1 cellular context compared by ENCODE assay signal in the genomic region with DNA sequence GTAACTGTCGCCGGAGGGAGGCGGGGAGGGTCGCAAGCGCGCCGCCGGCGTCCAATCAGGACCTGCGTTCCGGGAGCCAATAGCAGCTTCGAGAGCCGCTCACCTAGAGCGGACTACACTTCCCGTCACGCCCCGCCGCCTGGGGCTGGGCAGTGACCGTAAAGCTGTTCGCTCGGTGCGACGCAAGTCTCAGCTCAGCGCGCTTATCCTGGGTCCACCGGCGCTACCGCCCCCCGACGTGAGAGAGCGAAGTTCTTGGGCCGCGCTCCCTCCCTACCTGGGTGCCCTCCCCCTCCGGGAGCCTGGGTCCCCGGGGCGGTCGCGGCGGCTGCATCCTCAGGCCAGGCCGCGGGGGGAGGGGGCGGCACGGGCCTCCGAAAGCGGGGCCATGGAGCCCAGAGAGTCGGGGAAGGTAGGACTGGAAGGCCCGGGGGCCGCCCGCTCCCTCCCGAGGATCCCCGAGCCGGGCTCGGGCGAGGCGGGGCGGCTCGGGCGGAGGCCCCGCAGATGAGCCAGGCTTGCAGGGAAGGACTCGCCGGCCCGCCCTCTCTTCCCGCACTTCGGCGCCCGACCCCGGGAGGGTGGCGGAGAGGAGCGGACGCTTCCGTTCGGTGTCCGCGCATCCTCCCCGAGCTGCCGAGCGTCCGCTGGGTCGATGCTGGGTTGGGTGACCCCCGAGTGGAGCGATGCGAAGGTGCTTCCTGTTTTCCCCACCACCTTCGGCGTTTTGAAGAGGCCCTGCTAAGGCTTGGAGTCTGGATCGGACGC.
TF ChIP-seq lines count a peak whose summit lies in the region.

A gene (plus strand): TSS at position 152 of the 768 bp plus-strand sequence. CDS start 237 bp downstream, at position 389.

TF ChIP-seq in K562, 482 proteins besides CTCF, POLR2A, EP300 and RAD21 (continued from another document and continues in another):
- TF ChIP-seq, protein P1, sequence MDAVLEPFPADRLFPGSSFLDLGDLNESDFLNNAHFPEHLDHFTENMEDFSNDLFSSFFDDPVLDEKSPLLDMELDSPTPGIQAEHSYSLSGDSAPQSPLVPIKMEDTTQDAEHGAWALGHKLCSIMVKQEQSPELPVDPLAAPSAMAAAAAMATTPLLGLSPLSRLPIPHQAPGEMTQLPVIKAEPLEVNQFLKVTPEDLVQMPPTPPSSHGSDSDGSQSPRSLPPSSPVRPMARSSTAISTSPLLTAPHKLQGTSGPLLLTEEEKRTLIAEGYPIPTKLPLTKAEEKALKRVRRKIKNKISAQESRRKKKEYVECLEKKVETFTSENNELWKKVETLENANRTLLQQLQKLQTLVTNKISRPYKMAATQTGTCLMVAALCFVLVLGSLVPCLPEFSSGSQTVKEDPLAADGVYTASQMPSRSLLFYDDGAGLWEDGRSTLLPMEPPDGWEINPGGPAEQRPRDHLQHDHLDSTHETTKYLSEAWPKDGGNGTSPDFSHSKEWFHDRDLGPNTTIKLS (IDR thresholded peaks at IDR 0.05; ENCODE audit: borderline replicate concordance, low read depth): peak; percentile 94
- TF ChIP-seq, protein P2, sequence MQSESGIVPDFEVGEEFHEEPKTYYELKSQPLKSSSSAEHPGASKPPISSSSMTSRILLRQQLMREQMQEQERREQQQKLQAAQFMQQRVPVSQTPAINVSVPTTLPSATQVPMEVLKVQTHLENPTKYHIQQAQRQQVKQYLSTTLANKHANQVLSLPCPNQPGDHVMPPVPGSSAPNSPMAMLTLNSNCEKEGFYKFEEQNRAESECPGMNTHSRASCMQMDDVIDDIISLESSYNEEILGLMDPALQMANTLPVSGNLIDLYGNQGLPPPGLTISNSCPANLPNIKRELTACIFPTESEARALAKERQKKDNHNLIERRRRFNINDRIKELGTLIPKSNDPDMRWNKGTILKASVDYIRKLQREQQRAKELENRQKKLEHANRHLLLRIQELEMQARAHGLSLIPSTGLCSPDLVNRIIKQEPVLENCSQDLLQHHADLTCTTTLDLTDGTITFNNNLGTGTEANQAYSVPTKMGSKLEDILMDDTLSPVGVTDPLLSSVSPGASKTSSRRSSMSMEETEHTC (IDR thresholded peaks at IDR 0.05): peak; percentile 33; the same call in 1 of the 2 replicates
- TF ChIP-seq ILK (tag; IDR thresholded peaks at IDR 0.05; ENCODE audit: borderline replicate concordance, low read depth): no peak
- TF ChIP-seq ZKSCAN3 (CRISPR knock-in tag; IDR thresholded peaks at IDR 0.05): no peak
- TF ChIP-seq, protein P3, sequence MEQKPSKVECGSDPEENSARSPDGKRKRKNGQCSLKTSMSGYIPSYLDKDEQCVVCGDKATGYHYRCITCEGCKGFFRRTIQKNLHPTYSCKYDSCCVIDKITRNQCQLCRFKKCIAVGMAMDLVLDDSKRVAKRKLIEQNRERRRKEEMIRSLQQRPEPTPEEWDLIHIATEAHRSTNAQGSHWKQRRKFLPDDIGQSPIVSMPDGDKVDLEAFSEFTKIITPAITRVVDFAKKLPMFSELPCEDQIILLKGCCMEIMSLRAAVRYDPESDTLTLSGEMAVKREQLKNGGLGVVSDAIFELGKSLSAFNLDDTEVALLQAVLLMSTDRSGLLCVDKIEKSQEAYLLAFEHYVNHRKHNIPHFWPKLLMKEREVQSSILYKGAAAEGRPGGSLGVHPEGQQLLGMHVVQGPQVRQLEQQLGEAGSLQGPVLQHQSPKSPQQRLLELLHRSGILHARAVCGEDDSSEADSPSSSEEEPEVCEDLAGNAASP (IDR thresholded peaks at IDR 0.05): no peak
- TF ChIP-seq HDAC8 (tag; IDR thresholded peaks at IDR 0.05): no peak
- no peak for TF ChIP-seq EHMT2 (IDR thresholded peaks at IDR 0.05)
- TF ChIP-seq, protein P4, sequence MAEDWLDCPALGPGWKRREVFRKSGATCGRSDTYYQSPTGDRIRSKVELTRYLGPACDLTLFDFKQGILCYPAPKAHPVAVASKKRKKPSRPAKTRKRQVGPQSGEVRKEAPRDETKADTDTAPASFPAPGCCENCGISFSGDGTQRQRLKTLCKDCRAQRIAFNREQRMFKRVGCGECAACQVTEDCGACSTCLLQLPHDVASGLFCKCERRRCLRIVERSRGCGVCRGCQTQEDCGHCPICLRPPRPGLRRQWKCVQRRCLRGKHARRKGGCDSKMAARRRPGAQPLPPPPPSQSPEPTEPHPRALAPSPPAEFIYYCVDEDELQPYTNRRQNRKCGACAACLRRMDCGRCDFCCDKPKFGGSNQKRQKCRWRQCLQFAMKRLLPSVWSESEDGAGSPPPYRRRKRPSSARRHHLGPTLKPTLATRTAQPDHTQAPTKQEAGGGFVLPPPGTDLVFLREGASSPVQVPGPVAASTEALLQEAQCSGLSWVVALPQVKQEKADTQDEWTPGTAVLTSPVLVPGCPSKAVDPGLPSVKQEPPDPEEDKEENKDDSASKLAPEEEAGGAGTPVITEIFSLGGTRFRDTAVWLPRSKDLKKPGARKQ (CRISPR knock-in tag; IDR thresholded peaks at IDR 0.05): no peak
- no peak for TF ChIP-seq ZNF699 (CRISPR knock-in tag; IDR thresholded peaks at IDR 0.05; ENCODE audit: insufficient replicate concordance)
- TF ChIP-seq, protein P5, sequence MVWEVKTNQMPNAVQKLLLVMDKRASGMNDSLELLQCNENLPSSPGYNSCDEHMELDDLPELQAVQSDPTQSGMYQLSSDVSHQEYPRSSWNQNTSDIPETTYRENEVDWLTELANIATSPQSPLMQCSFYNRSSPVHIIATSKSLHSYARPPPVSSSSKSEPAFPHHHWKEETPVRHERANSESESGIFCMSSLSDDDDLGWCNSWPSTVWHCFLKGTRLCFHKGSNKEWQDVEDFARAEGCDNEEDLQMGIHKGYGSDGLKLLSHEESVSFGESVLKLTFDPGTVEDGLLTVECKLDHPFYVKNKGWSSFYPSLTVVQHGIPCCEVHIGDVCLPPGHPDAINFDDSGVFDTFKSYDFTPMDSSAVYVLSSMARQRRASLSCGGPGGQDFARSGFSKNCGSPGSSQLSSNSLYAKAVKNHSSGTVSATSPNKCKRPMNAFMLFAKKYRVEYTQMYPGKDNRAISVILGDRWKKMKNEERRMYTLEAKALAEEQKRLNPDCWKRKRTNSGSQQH (CRISPR knock-in tag; IDR thresholded peaks at IDR 0.05): no peak; the same call in 1 of the 2 replicates
- peak; percentile 54; the same call in 1 of the 2 replicates for TF ChIP-seq POLR2AphosphoS5 (IDR thresholded peaks at IDR 0.05; ENCODE audit: control insufficient read depth, insufficient read depth, low read depth, low read length)
- no peak for TF ChIP-seq ZNF217 (CRISPR knock-in tag; IDR thresholded peaks at IDR 0.05)
- TF ChIP-seq, protein P6, sequence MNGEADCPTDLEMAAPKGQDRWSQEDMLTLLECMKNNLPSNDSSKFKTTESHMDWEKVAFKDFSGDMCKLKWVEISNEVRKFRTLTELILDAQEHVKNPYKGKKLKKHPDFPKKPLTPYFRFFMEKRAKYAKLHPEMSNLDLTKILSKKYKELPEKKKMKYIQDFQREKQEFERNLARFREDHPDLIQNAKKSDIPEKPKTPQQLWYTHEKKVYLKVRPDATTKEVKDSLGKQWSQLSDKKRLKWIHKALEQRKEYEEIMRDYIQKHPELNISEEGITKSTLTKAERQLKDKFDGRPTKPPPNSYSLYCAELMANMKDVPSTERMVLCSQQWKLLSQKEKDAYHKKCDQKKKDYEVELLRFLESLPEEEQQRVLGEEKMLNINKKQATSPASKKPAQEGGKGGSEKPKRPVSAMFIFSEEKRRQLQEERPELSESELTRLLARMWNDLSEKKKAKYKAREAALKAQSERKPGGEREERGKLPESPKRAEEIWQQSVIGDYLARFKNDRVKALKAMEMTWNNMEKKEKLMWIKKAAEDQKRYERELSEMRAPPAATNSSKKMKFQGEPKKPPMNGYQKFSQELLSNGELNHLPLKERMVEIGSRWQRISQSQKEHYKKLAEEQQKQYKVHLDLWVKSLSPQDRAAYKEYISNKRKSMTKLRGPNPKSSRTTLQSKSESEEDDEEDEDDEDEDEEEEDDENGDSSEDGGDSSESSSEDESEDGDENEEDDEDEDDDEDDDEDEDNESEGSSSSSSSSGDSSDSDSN (IDR thresholded peaks at IDR 0.05; ENCODE audit: borderline replicate concordance in 1 of 2, low read depth in 2 of 2, low read length in 2 of 2): peak; percentile 88 to 96
- TF ChIP-seq SOX6 (IDR thresholded peaks at IDR 0.05): peak; percentile 24; the same call in 1 of the 2 replicates
- no peak for TF ChIP-seq KLF1 (tag; IDR thresholded peaks at IDR 0.05)
- TF ChIP-seq FUS (optimal IDR thresholded peaks at IDR 0.05; ENCODE audit: low read depth, low read length): peak; percentile 97
- TF ChIP-seq, protein P7, sequence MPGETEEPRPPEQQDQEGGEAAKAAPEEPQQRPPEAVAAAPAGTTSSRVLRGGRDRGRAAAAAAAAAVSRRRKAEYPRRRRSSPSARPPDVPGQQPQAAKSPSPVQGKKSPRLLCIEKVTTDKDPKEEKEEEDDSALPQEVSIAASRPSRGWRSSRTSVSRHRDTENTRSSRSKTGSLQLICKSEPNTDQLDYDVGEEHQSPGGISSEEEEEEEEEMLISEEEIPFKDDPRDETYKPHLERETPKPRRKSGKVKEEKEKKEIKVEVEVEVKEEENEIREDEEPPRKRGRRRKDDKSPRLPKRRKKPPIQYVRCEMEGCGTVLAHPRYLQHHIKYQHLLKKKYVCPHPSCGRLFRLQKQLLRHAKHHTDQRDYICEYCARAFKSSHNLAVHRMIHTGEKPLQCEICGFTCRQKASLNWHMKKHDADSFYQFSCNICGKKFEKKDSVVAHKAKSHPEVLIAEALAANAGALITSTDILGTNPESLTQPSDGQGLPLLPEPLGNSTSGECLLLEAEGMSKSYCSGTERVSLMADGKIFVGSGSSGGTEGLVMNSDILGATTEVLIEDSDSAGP (CRISPR knock-in tag; IDR thresholded peaks at IDR 0.05): no peak
- no peak for TF ChIP-seq NUFIP1 (IDR thresholded peaks at IDR 0.05; ENCODE audit: partially characterized antibody)
- TF ChIP-seq, protein P8, sequence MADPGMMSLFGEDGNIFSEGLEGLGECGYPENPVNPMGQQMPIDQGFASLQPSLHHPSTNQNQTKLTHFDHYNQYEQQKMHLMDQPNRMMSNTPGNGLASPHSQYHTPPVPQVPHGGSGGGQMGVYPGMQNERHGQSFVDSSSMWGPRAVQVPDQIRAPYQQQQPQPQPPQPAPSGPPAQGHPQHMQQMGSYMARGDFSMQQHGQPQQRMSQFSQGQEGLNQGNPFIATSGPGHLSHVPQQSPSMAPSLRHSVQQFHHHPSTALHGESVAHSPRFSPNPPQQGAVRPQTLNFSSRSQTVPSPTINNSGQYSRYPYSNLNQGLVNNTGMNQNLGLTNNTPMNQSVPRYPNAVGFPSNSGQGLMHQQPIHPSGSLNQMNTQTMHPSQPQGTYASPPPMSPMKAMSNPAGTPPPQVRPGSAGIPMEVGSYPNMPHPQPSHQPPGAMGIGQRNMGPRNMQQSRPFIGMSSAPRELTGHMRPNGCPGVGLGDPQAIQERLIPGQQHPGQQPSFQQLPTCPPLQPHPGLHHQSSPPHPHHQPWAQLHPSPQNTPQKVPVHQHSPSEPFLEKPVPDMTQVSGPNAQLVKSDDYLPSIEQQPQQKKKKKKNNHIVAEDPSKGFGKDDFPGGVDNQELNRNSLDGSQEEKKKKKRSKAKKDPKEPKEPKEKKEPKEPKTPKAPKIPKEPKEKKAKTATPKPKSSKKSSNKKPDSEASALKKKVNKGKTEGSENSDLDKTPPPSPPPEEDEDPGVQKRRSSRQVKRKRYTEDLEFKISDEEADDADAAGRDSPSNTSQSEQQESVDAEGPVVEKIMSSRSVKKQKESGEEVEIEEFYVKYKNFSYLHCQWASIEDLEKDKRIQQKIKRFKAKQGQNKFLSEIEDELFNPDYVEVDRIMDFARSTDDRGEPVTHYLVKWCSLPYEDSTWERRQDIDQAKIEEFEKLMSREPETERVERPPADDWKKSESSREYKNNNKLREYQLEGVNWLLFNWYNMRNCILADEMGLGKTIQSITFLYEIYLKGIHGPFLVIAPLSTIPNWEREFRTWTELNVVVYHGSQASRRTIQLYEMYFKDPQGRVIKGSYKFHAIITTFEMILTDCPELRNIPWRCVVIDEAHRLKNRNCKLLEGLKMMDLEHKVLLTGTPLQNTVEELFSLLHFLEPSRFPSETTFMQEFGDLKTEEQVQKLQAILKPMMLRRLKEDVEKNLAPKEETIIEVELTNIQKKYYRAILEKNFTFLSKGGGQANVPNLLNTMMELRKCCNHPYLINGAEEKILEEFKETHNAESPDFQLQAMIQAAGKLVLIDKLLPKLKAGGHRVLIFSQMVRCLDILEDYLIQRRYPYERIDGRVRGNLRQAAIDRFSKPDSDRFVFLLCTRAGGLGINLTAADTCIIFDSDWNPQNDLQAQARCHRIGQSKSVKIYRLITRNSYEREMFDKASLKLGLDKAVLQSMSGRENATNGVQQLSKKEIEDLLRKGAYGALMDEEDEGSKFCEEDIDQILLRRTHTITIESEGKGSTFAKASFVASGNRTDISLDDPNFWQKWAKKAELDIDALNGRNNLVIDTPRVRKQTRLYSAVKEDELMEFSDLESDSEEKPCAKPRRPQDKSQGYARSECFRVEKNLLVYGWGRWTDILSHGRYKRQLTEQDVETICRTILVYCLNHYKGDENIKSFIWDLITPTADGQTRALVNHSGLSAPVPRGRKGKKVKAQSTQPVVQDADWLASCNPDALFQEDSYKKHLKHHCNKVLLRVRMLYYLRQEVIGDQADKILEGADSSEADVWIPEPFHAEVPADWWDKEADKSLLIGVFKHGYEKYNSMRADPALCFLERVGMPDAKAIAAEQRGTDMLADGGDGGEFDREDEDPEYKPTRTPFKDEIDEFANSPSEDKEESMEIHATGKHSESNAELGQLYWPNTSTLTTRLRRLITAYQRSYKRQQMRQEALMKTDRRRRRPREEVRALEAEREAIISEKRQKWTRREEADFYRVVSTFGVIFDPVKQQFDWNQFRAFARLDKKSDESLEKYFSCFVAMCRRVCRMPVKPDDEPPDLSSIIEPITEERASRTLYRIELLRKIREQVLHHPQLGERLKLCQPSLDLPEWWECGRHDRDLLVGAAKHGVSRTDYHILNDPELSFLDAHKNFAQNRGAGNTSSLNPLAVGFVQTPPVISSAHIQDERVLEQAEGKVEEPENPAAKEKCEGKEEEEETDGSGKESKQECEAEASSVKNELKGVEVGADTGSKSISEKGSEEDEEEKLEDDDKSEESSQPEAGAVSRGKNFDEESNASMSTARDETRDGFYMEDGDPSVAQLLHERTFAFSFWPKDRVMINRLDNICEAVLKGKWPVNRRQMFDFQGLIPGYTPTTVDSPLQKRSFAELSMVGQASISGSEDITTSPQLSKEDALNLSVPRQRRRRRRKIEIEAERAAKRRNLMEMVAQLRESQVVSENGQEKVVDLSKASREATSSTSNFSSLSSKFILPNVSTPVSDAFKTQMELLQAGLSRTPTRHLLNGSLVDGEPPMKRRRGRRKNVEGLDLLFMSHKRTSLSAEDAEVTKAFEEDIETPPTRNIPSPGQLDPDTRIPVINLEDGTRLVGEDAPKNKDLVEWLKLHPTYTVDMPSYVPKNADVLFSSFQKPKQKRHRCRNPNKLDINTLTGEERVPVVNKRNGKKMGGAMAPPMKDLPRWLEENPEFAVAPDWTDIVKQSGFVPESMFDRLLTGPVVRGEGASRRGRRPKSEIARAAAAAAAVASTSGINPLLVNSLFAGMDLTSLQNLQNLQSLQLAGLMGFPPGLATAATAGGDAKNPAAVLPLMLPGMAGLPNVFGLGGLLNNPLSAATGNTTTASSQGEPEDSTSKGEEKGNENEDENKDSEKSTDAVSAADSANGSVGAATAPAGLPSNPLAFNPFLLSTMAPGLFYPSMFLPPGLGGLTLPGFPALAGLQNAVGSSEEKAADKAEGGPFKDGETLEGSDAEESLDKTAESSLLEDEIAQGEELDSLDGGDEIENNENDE (IDR thresholded peaks at IDR 0.05; ENCODE audit: low read depth, low read length): no peak
- no peak; the same call in 1 of the 2 replicates for TF ChIP-seq ZNF644 (tag; IDR thresholded peaks at IDR 0.05; ENCODE audit: low read depth)
- no peak for TF ChIP-seq HNRNPH1 (optimal IDR thresholded peaks at IDR 0.05; ENCODE audit: low read depth, low read length)
- no peak for TF ChIP-seq RBM39 (optimal IDR thresholded peaks at IDR 0.05; ENCODE audit: low read depth, low read length)
- TF ChIP-seq PML (IDR thresholded peaks at IDR 0.05; ENCODE audit: low read length): no peak; the same call in 1 of the 2 replicates
- no peak for TF ChIP-seq PTRF (tag; IDR thresholded peaks at IDR 0.05)
- no peak for TF ChIP-seq XRCC3 (IDR thresholded peaks at IDR 0.05)
